In the genomic region with DNA sequence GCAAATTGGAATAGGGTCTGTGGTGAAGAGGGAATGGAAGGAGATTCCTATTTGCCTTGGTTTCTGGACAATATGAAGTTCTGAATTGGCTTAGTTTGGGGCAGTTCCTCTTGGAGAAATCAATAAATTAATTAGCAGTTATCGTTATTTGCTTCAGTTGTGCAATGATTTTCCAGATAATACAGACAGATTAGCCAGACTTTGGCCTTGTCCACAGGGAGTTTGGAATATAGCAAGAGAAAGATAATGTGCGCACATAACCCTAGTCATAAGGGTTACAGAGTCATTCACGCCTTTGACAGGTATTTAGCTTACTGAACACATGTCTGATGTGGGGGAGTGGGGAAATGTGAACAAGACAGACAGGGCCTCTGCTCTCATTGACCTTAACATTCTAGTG, we compare ENCODE assay signal across 9 cellular contexts. TPM values are rescaled to one million over a fixed set of nuclear protein-coding genes. Genes with fewer than 3 reads are reported as not detected.
A peak's percentile ranks its signal among the peaks of the same experiment; 100 is the strongest.
DNase-seq lines count a peak whose midpoint lies in the region; ATAC-seq and TF ChIP-seq lines count a peak whose summit lies in the region.
"Had no signal": no experiment of that assay in that cellular context is flagged by ENCODE, and none has a peak within 500 bp of the region (broad histone marks: within the 10 kb centered on the region; RNA-seq: fewer than 3 reads in every experiment).

No MANE protein-coding gene starts in this region.

- H3K9me2 ChIP-seq in Loucy (replicated peaks; ENCODE audit: low read depth, low read length) (no peaks in the 10 kb centered on the region), neural cell (ENCODE audit: insufficient read depth, low read length) (no peaks in the 10 kb centered on the region)

- H3K9ac ChIP-seq in BLaER1 treated with 17β-estradiol and CSF1 and Interleukin-3, amounts not matched to agents 10 nM and 100 nM = peak overlapping the region; percentile 83 to 94 (median 90)
- H3K9ac ChIP-seq in Loucy (ENCODE audit: low read depth, low read length, poor library complexity, severe bottlenecking) = peak overlapping the region; percentile 81
- H3K9ac ChIP-seq in neural cell (ENCODE audit: low read length) = peak overlapping the region; percentile 89

- peak overlapping the region; percentile 84 to 99 (median 97) for H3K4me3 ChIP-seq in BLaER1 treated with 17β-estradiol and CSF1 and Interleukin-3, amounts not matched to agents 10 nM and 100 nM
- H3K4me3 ChIP-seq in Loucy (ENCODE audit: low read length, poor library complexity, severe bottlenecking) (peak overlapping the region; percentile 93), dorsolateral prefrontal cortex (peak overlapping the region in 58 of 59 donors; percentile 56 to 100 (median 96)), neural cell (ENCODE audit: low read length) (peak overlapping the region; percentile 97)

- TF ChIP-seq CTCF in Loucy (conservative IDR thresholded peaks at IDR 0.05; ENCODE audit: low read length) = no peak
- TF ChIP-seq CTCF in dorsolateral prefrontal cortex (IDR thresholded peaks at IDR 0.05 in 54 of 56, conservative IDR thresholded peaks at IDR 0.05 in 2 of 56; ENCODE audit: low read depth in 1 of 56, partially characterized antibody in 56 of 56) = no peak
- no peak for TF ChIP-seq CTCF in neural cell (IDR thresholded peaks at IDR 0.05; ENCODE audit: poor library complexity, severe bottlenecking)

- H3K9me3 ChIP-seq in BLaER1 treated with 17β-estradiol and CSF1 and Interleukin-3, amounts not matched to agents 10 nM and 100 nM (replicated peaks in 1 of 11) = no peaks in the 10 kb centered on the region
- no peaks in the 10 kb centered on the region for H3K9me3 ChIP-seq in Loucy (ENCODE audit: insufficient read depth, low read depth, low read length)
- no peaks in the 10 kb centered on the region for H3K9me3 ChIP-seq in neural cell (ENCODE audit: low read length)

- H3K36me3 ChIP-seq in BLaER1 treated with 17β-estradiol and CSF1 and Interleukin-3, amounts not matched to agents 10 nM and 100 nM = peaks cover 0 to 9% (median 0%) of the 10 kb centered on the region in 11 experiments; a peak in 1 of 22 replicates
- H3K36me3 ChIP-seq in Loucy (ENCODE audit: insufficient read depth, low read length) (no peaks in the 10 kb centered on the region), neural cell (ENCODE audit: insufficient read depth, low read length) (no peaks in the 10 kb centered on the region)

- TF ChIP-seq RAD21 in neural cell (conservative IDR thresholded peaks at IDR 0.05) = no peak

- H3K27ac ChIP-seq in BLaER1 treated with 17β-estradiol and CSF1 and Interleukin-3, amounts not matched to agents 10 nM and 100 nM = peak overlapping the region in 4 of 11 experiments; percentile 78 to 84 (median 84); a peak in 6 of 22 replicates
- H3K27ac ChIP-seq in dorsolateral prefrontal cortex (peak overlapping the region in 3 of 59 donors; percentile 86 to 92 (median 90)), neural cell (ENCODE audit: low read length) (peak overlapping the region; percentile 86)

- H3K79me2 ChIP-seq in Loucy (ENCODE audit: insufficient read depth, low read length) (peaks cover 43% of the 10 kb centered on the region), neural cell (replicated peaks; ENCODE audit: insufficient read depth, low read length) (peaks cover 33% of the 10 kb centered on the region)

- no peaks in the 10 kb centered on the region for H3F3A ChIP-seq in Loucy (ENCODE audit: low read depth)
- no peaks in the 10 kb centered on the region for H3F3A ChIP-seq in neural cell (ENCODE audit: insufficient read depth, low read length, poor library complexity, severe bottlenecking)

- DNase-seq in dorsolateral prefrontal cortex = no peak
- no peak for DNase-seq in effector CD4-positive, alpha-beta T cell
- DNase-seq in EL = no peak
- DNase-seq: NCI-H146 had no signal

- intact Hi-C loops in dorsolateral prefrontal cortex (cut with DNase I) = no loop called here

- H3K4me1 ChIP-seq in BLaER1 treated with 17β-estradiol and CSF1 and Interleukin-3, amounts not matched to agents 10 nM and 100 nM = peaks cover 17 to 33% (median 29%) of the 10 kb centered on the region in 10 experiments
- peaks cover 32% of the 10 kb centered on the region for H3K4me1 ChIP-seq in Loucy (ENCODE audit: insufficient read depth, low read length, poor library complexity, severe bottlenecking)

- H3K27me3 ChIP-seq in BLaER1 treated with 17β-estradiol and CSF1 and Interleukin-3, amounts not matched to agents 10 nM and 100 nM = no peaks in the 10 kb centered on the region
- H3K27me3 ChIP-seq in Loucy (ENCODE audit: insufficient read depth, low read length, poor library complexity, severe bottlenecking) = no peaks in the 10 kb centered on the region
- no peaks in the 10 kb centered on the region for H3K27me3 ChIP-seq in dorsolateral prefrontal cortex
- no peaks in the 10 kb centered on the region for H3K27me3 ChIP-seq in neural cell (ENCODE audit: insufficient read depth, low read depth, low read length)

- ATAC-seq in HG02759 (IDR thresholded peaks at IDR 0.05; ENCODE audit: unreplicated experiment) (no peak), HG03175 (IDR thresholded peaks at IDR 0.05; ENCODE audit: unreplicated experiment) (no peak)

- H2AFZ ChIP-seq in Loucy (ENCODE audit: low read length) (no peak overlapping the region), neural cell (ENCODE audit: low read depth, low read length) (no peak overlapping the region)

- H3K4me2 ChIP-seq in BLaER1 treated with 17β-estradiol and CSF1 and Interleukin-3, amounts not matched to agents 10 nM and 100 nM = peak overlapping the region; percentile 91 to 98 (median 93)
- H3K4me2 ChIP-seq in Loucy (ENCODE audit: low read depth, low read length, poor library complexity, severe bottlenecking) = peak overlapping the region; percentile 95
- peak overlapping the region; percentile 91 for H3K4me2 ChIP-seq in neural cell (ENCODE audit: low read length)

- peaks cover 20 to 59% (median 37%) of the 10 kb centered on the region in 11 experiments; a peak in 18 of 22 replicates for H4K20me1 ChIP-seq in BLaER1 treated with 17β-estradiol and CSF1 and Interleukin-3, amounts not matched to agents 10 nM and 100 nM
- H4K20me1 ChIP-seq in Loucy (ENCODE audit: insufficient read depth, low read length, poor library complexity, severe bottlenecking) (peaks cover 5% of the 10 kb centered on the region), neural cell (ENCODE audit: insufficient read depth) (no peaks in the 10 kb centered on the region)

- TF ChIP-seq EP300 in neural cell (conservative IDR thresholded peaks at IDR 0.05; ENCODE audit: poor library complexity, severe bottlenecking) = no peak

TF ChIP-seq in neural cell, 6 proteins besides CTCF, POLR2A, EP300 and RAD21:
- TF ChIP-seq POLR2AphosphoS5 (IDR thresholded peaks at IDR 0.05) (no peak), SMC3 (conservative IDR thresholded peaks at IDR 0.05; ENCODE audit: poor library complexity) (no peak), TAF1 (IDR thresholded peaks at IDR 0.05; ENCODE audit: low read depth) (no peak), EZH2 (IDR thresholded peaks at IDR 0.05; ENCODE audit: borderline replicate concordance, insufficient read depth, low read length, poor library complexity, severe bottlenecking) (no peak), MXI1 (conservative IDR thresholded peaks at IDR 0.05; ENCODE audit: poor library complexity, severe bottlenecking) (no peak)
- TF ChIP-seq, protein P1, sequence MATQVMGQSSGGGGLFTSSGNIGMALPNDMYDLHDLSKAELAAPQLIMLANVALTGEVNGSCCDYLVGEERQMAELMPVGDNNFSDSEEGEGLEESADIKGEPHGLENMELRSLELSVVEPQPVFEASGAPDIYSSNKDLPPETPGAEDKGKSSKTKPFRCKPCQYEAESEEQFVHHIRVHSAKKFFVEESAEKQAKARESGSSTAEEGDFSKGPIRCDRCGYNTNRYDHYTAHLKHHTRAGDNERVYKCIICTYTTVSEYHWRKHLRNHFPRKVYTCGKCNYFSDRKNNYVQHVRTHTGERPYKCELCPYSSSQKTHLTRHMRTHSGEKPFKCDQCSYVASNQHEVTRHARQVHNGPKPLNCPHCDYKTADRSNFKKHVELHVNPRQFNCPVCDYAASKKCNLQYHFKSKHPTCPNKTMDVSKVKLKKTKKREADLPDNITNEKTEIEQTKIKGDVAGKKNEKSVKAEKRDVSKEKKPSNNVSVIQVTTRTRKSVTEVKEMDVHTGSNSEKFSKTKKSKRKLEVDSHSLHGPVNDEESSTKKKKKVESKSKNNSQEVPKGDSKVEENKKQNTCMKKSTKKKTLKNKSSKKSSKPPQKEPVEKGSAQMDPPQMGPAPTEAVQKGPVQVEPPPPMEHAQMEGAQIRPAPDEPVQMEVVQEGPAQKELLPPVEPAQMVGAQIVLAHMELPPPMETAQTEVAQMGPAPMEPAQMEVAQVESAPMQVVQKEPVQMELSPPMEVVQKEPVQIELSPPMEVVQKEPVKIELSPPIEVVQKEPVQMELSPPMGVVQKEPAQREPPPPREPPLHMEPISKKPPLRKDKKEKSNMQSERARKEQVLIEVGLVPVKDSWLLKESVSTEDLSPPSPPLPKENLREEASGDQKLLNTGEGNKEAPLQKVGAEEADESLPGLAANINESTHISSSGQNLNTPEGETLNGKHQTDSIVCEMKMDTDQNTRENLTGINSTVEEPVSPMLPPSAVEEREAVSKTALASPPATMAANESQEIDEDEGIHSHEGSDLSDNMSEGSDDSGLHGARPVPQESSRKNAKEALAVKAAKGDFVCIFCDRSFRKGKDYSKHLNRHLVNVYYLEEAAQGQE (IDR thresholded peaks at IDR 0.05; ENCODE audit: borderline replicate concordance) = no peak
TF ChIP-seq in neural cell: peak in this region for 0.

RNA-seq across cellular contexts. Expression of gene ATRN, which starts 1.3 kb away (rescaled TPM):
- total RNA-seq in dorsolateral prefrontal cortex = 10 to 100 TPM; 35.4 to 78.7 (median 57.5) TPM
- 27.5 and 29.0 TPM in 2 replicates for polyA plus RNA-seq in neural cell
- polyA minus RNA-seq in neural cell = 83.8 and 94.8 TPM in 2 replicates
